ENCODE assay signal across 28 cellular contexts in the genomic region with DNA sequence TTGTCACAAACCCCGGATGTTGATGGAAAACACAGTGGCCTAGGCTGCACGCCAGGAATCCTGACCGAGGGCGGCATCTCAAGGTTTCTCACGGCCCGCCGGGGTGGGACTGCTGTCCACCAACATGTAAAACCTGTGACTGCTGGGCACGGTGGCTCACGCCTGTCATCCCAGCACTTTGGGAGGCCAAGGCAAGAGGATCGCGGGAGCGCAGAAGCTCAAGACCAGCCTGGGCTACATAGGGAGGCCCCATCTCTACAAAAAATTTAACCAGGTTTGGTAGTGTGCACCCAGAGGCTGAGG. TPM values are rescaled to one million over a fixed set of nuclear protein-coding genes. Genes with fewer than 3 reads are reported as not detected.
"Had no signal": no experiment of that assay in that cellular context is flagged by ENCODE, and none has a peak within 500 bp of the region (broad histone marks: within the 10 kb centered on the region; RNA-seq: fewer than 3 reads in every experiment).

No MANE protein-coding gene starts in this region.

- ATAC-seq: activated T-cell treated with anti-CD3 and anti-CD28 coated beads, Interleukin-2, amount 50 U/mL, for 4 hours; effector memory CD8-positive, alpha-beta T cell; heart right ventricle; sciatic nerve; stimulated activated memory B cell treated with anti-CD40 and anti-IgM and Interleukin-4, amounts not matched to agents 10 μg/mL and 1 μg/mL and 100 μg/mL, for 72 hours; T-helper 17 cell; upper lobe of right lung had no signal

- H3K4me3 ChIP-seq: heart right ventricle, lung, ovary, suprapubic skin, tibial artery, upper lobe of right lung had no signal

- H3K9me3 ChIP-seq: heart right ventricle, neutrophil, ovary, suprapubic skin, tibial artery, upper lobe of right lung had no signal

- H3K27ac ChIP-seq: neutrophil, suprapubic skin, tibial artery, upper lobe of right lung, WERI-Rb-1 had no signal

- H3K4me1 ChIP-seq: suprapubic skin, tibial artery, upper lobe of right lung had no signal

- H3K27me3 ChIP-seq: heart right ventricle, neutrophil, ovary, suprapubic skin, tibial artery, upper lobe of right lung had no signal

- H3K36me3 ChIP-seq: ovary had no signal

- DNase-seq: activated CD4-positive, alpha-beta T cell treated with anti-CD3 and anti-CD28 coated beads, Interleukin-2, amount 10 ng/mL, durations not matched to agents 7 days and 5 days; activated CD4-positive, CD25-positive, alpha-beta regulatory T cell treated with anti-CD3 and anti-CD28 coated beads, Interleukin-2, amount 50 U/mL, for 72 hours; activated naive CD4-positive, alpha-beta T cell; activated naive CD8-positive, alpha-beta T cell treated with anti-CD3 and anti-CD28 coated beads for 36 hours; activated T-cell treated with anti-CD3 and anti-CD28 coated beads, Interleukin-2, amount 50 U/mL, for 4 hours; amniotic stem cell; caudate nucleus; cortex of kidney; effector memory CD8-positive, alpha-beta T cell; heart right ventricle; retina; small intestine; stimulated activated CD4-positive, alpha-beta T cell treated with anti-CD3 and anti-CD28 coated beads, Interleukin-4, amount 100 ng/mL, for 24 hours; stimulated activated naive CD8-positive, alpha-beta T cell treated with anti-CD3 and anti-CD28 coated beads, Interleukin-15, amount 100 ng/mL, for 72 hours; T-helper 17 cell; T1000; tibial artery; upper lobe of right lung; WERI-Rb-1 had no signal

RNA-seq across cellular contexts. Expression of gene PLIN4, which starts 11.2 kb away (rescaled TPM):
- total RNA-seq: activated CD4-positive, alpha-beta memory T cell treated with anti-CD3 and anti-CD28 coated beads, Interleukin-2, amount 10 ng/mL, durations not matched to agents 7 days and 5 days; activated CD4-positive, alpha-beta T cell treated with anti-CD3 and anti-CD28 coated beads, Interleukin-2, amount 10 ng/mL, durations not matched to agents 7 days and 5 days; activated naive CD8-positive, alpha-beta T cell treated with anti-CD3 and anti-CD28 coated beads for 36 hours; T-helper 17 cell had no signal

RNA-seq across cellular contexts. Expression of gene PLIN5, which starts 27.9 kb away (rescaled TPM):
- total RNA-seq: activated CD4-positive, alpha-beta memory T cell treated with anti-CD3 and anti-CD28 coated beads, Interleukin-2, amount 10 ng/mL, durations not matched to agents 7 days and 5 days; activated CD4-positive, alpha-beta T cell treated with anti-CD3 and anti-CD28 coated beads, Interleukin-2, amount 10 ng/mL, durations not matched to agents 7 days and 5 days; chondrocyte; kidney epithelial cell; T-helper 17 cell had no signal

RNA-seq across cellular contexts. Expression of gene LRG1, which starts 32.7 kb away (rescaled TPM):
- total RNA-seq: chondrocyte had no signal
